26 cellular contexts compared by ENCODE assay signal in genomic region chrX:41312786-41313185, GRCh38.
"Had no signal": no experiment of that assay in that cellular context is flagged by ENCODE, and none has a peak within 500 bp of the region (broad histone marks: within the 10 kb centered on the region; RNA-seq: fewer than 3 reads in every experiment).

No MANE protein-coding gene starts in this region.

- H3K27me3 Mint-ChIP-seq: dendritic cell treated with granulocyte-macrophage colony-stimulating factor and Interleukin-4, amounts not matched to agents 40 ng/mL and 50 ng/mL, for 4 days; naive B cell had no signal

- H3K36me3 Mint-ChIP-seq: mesothelial cell of epicardium; neural progenitor cell; stimulated activated naive B cell treated with anti-CD40 and anti-IgM and Interleukin-4, amounts not matched to agents 10 μg/mL and 1 μg/mL and 100 μg/mL, for 72 hours had no signal

- H3K4me2 ChIP-seq: hepatocyte, neural progenitor cell, smooth muscle cell had no signal

- H3K27ac ChIP-seq: colonic mucosa, esophagus muscularis mucosa, foreskin keratinocyte, gastroesophageal sphincter, heart left ventricle, hepatocyte, left lung, neural progenitor cell, prostate gland, right atrium auricular region, stomach, thyroid gland, vagina had no signal

- H3K9ac ChIP-seq: neural progenitor cell had no signal

- H3K9me3 ChIP-seq: colonic mucosa, esophagus muscularis mucosa, gastroesophageal sphincter, heart left ventricle, left lung, mucosa of descending colon, prostate gland, right atrium auricular region, stomach, thyroid gland, vagina had no signal

- DNase-seq: colonic mucosa; effector CD8-positive, alpha-beta T cell; endodermal cell; foreskin keratinocyte; heart left ventricle; left cardiac atrium; left lung; mucosa of descending colon; naive B cell; stimulated activated CD4-positive, alpha-beta T cell treated with anti-CD3 and anti-CD28 coated beads, Interleukin-12 subunit alpha, Interleukin-12 subunit beta, amount 100 ng/mL, for 4 hours; stimulated activated CD4-positive, alpha-beta T cell treated with anti-CD3 and anti-CD28 coated beads, Interleukin-4, amount 100 ng/mL, for 4 hours; stimulated activated naive B cell treated with anti-CD40 and anti-IgM and Interleukin-4, amounts not matched to agents 10 μg/mL and 1 μg/mL and 100 μg/mL, for 72 hours; stomach had no signal

- H2AFZ ChIP-seq: hepatocyte, neural progenitor cell had no signal

- H3K4me3 Mint-ChIP-seq: dendritic cell treated with granulocyte-macrophage colony-stimulating factor and Interleukin-4, amounts not matched to agents 40 ng/mL and 50 ng/mL, for 4 days; endodermal cell; mesothelial cell of epicardium; naive B cell; nephron; neural progenitor cell; stimulated activated naive B cell treated with anti-CD40 and anti-IgM and Interleukin-4, amounts not matched to agents 10 μg/mL and 1 μg/mL and 100 μg/mL, for 72 hours had no signal

- H3K9me3 Mint-ChIP-seq: dendritic cell treated with granulocyte-macrophage colony-stimulating factor and Interleukin-4, amounts not matched to agents 40 ng/mL and 50 ng/mL, for 4 days; naive B cell; stimulated activated naive B cell treated with anti-CD40 and anti-IgM and Interleukin-4, amounts not matched to agents 10 μg/mL and 1 μg/mL and 100 μg/mL, for 72 hours had no signal

- H3K27ac Mint-ChIP-seq: dendritic cell treated with granulocyte-macrophage colony-stimulating factor and Interleukin-4, amounts not matched to agents 40 ng/mL and 50 ng/mL, for 4 days; endodermal cell; mesothelial cell of epicardium; naive B cell; nephron; neural progenitor cell; stimulated activated naive B cell treated with anti-CD40 and anti-IgM and Interleukin-4, amounts not matched to agents 10 μg/mL and 1 μg/mL and 100 μg/mL, for 72 hours had no signal

- H3K27me3 ChIP-seq: colonic mucosa, esophagus muscularis mucosa, foreskin keratinocyte, gastroesophageal sphincter, hepatocyte, left lung, neural progenitor cell, right atrium auricular region, stomach, thyroid gland, vagina had no signal

- H3K79me2 ChIP-seq: hepatocyte had no signal

- ATAC-seq: foreskin keratinocyte; gastroesophageal sphincter; heart left ventricle; left cardiac atrium; left lung; mucosa of descending colon; sciatic nerve; stimulated activated naive B cell treated with anti-CD40 and anti-IgM and Interleukin-4, amounts not matched to agents 10 μg/mL and 1 μg/mL and 100 μg/mL, for 72 hours had no signal

- H3K4me1 ChIP-seq: colonic mucosa, esophagus muscularis mucosa, foreskin keratinocyte, gastroesophageal sphincter, heart left ventricle, left lung, neural progenitor cell, prostate gland, right atrium auricular region, stomach, thyroid gland, vagina had no signal

- H3K36me3 ChIP-seq: colonic mucosa, esophagus muscularis mucosa, gastroesophageal sphincter, heart left ventricle, left lung, neural progenitor cell, prostate gland, right atrium auricular region, stomach, thyroid gland, vagina had no signal

- H3K4me1 Mint-ChIP-seq: endodermal cell; naive B cell; nephron; stimulated activated naive B cell treated with anti-CD40 and anti-IgM and Interleukin-4, amounts not matched to agents 10 μg/mL and 1 μg/mL and 100 μg/mL, for 72 hours had no signal

- H3K4me3 ChIP-seq: colonic mucosa, esophagus muscularis mucosa, gastroesophageal sphincter, heart left ventricle, hepatocyte, left lung, mucosa of descending colon, neural progenitor cell, prostate gland, right atrium auricular region, smooth muscle cell, stomach, thyroid gland, vagina had no signal
